ENCODE assay signal across 13 cellular contexts in genomic region chr11:81005595-81005994, GRCh38.
DNase-seq lines count a peak whose midpoint lies in the region; ATAC-seq lines count a peak whose summit lies in the region.
"Had no signal": no experiment of that assay in that cellular context is flagged by ENCODE, and none has a peak within 500 bp of the region (broad histone marks: within the 10 kb centered on the region; RNA-seq: fewer than 3 reads in every experiment).

No MANE protein-coding gene starts in this region.

- ATAC-seq in GM18873 (IDR thresholded peaks at IDR 0.05; ENCODE audit: low FRiP score, unreplicated experiment) (peak; percentile 69), HG03457 (IDR thresholded peaks at IDR 0.05; ENCODE audit: unreplicated experiment) (peak; percentile 67)
- ATAC-seq in effector memory CD8-positive, alpha-beta T cell (replicated peaks): no peak
- ATAC-seq: heart right ventricle had no signal

- H3K27me3 Mint-ChIP-seq in effector memory CD8-positive, alpha-beta T cell: no peaks in the 10 kb centered on the region

- H3K4me3 Mint-ChIP-seq in effector memory CD8-positive, alpha-beta T cell: no peak overlapping the region
- H3K4me3 Mint-ChIP-seq: H9, neural crest cell had no signal

- no peaks in the 10 kb centered on the region for H3K4me1 Mint-ChIP-seq in effector memory CD8-positive, alpha-beta T cell (ENCODE audit: low read depth in 2 of 2)
- H3K4me1 Mint-ChIP-seq: H9, neural crest cell had no signal

- no peak overlapping the region for H3K27ac Mint-ChIP-seq in effector memory CD8-positive, alpha-beta T cell
- H3K27ac Mint-ChIP-seq: H9 had no signal

- DNase-seq in astrocyte of the hippocampus (ENCODE audit: low read depth, low spot score) (peak; percentile 84), renal cortical epithelial cell (ENCODE audit: low read depth) (peak; percentile 99), T-helper 1 cell (no peak), posterior cingulate gyrus (no peak), SHP77 treated with DMSO at 0.1 percent for 48 hours (lab: John Stamatoyannopoulos, UW) (no peak)
- DNase-seq in effector memory CD8-positive, alpha-beta T cell: no peak
- DNase-seq: activated naive CD4-positive, alpha-beta T cell; H9; heart right ventricle; NCI-H1105 had no signal

- H3K36me3 Mint-ChIP-seq in effector memory CD8-positive, alpha-beta T cell (ENCODE audit: insufficient read depth): no peaks in the 10 kb centered on the region

- intact Hi-C loops in posterior cingulate gyrus (cut with DNase I): no loop called here

- peaks cover 0 to 5% of the 10 kb centered on the region in 2 donors for H3K9me3 Mint-ChIP-seq in effector memory CD8-positive, alpha-beta T cell
- H3K9me3 Mint-ChIP-seq: H9, neural crest cell had no signal

Comparison
In these comparisons a context has a peak if more than half of its experiments do, and no peak if none do; other contexts are left out.
1. DNase-seq: peak in astrocyte of the hippocampus (single experiment) and renal cortical epithelial cell (single experiment); none in T-helper 1 cell (0 of 5), posterior cingulate gyrus (0 of 10), effector memory CD8-positive, alpha-beta T cell (0 of 3) and SHP77 treated with DMSO at 0.1 percent for 48 hours (single experiment).